ENCODE assay signal across 8 cellular contexts in genomic region chr11:61897387-61898246, GRCh38. TPM values are rescaled to one million over a fixed set of nuclear protein-coding genes. Genes with fewer than 3 reads are reported as not detected.
DNase-seq lines count a peak whose midpoint lies in the region; ATAC-seq and TF ChIP-seq lines count a peak whose summit lies in the region.

No MANE protein-coding gene starts in this region.

- H3K4me1 Mint-ChIP-seq in activated T-helper 2 cell treated with anti-CD3 and anti-CD28 coated beads, Interferon-gamma antibody, Interleukin-2, Interleukin-4, amounts not matched to agents 10 μg/mL and 5 μg/mL and 100 μg/mL, durations not matched to agents 14 hours and 24 hours and 36 hours (ENCODE audit: low read depth): peaks cover 5% of the 10 kb centered on the region

- TF ChIP-seq CTCF in RWPE2 (IDR thresholded peaks at IDR 0.05; ENCODE audit: poor library complexity, severe bottlenecking) (peak; percentile 69), foreskin fibroblast (IDR thresholded peaks at IDR 0.05; ENCODE audit: low read depth, low read length) (peak; percentile 87), testis (IDR thresholded peaks at IDR 0.05) (peak; percentile 85 to 89 (median 86))

- no peaks in the 10 kb centered on the region for H3K9me3 Mint-ChIP-seq in activated T-helper 2 cell treated with anti-CD3 and anti-CD28 coated beads, Interferon-gamma antibody, Interleukin-2, Interleukin-4, amounts not matched to agents 10 μg/mL and 5 μg/mL and 100 μg/mL, durations not matched to agents 14 hours and 24 hours and 36 hours

- intact Hi-C loops in activated T-helper 2 cell treated with anti-CD3 and anti-CD28 coated beads, Interferon-gamma antibody, Interleukin-2, Interleukin-4, amounts not matched to agents 10 μg/mL and 5 μg/mL and 100 μg/mL, durations not matched to agents 14 hours and 24 hours and 36 hours (cut with micrococcal nuclease): loop anchor here (1.0 to 2.0 kb wide), 3 partner anchors 26 to 211 kb away; no protein-coding TSS in a partner anchor
- intact Hi-C loops in testis (cut with DNase I; ENCODE audit: low total_unique reads): loop anchor here (2.0 kb wide), 1 partner anchor 49 kb away; no protein-coding TSS in a partner anchor

- TF ChIP-seq POLR2A in testis (IDR thresholded peaks at IDR 0.05): no peak

- peak; percentile 33; the same call in 1 of the 3 replicates for ATAC-seq in RWPE2 (ENCODE audit: low read depth)
- no peak for ATAC-seq in HG03469 (IDR thresholded peaks at IDR 0.05; ENCODE audit: unreplicated experiment)

- H3K27me3 ChIP-seq in RWPE2 (ENCODE audit: insufficient read depth, poor library complexity, severe bottlenecking) (no peaks in the 10 kb centered on the region), testis (no peaks in the 10 kb centered on the region)

- H3K4me1 ChIP-seq in RWPE2 (ENCODE audit: insufficient read depth, poor library complexity, severe bottlenecking) (no peaks in the 10 kb centered on the region), testis (peaks cover 28% of the 10 kb centered on the region)

- H3K36me3 Mint-ChIP-seq in activated T-helper 2 cell treated with anti-CD3 and anti-CD28 coated beads, Interferon-gamma antibody, Interleukin-2, Interleukin-4, amounts not matched to agents 10 μg/mL and 5 μg/mL and 100 μg/mL, durations not matched to agents 14 hours and 24 hours and 36 hours (ENCODE audit: low read depth): no peaks in the 10 kb centered on the region

- H3K9me3 ChIP-seq in RWPE2 (ENCODE audit: severe bottlenecking) (no peaks in the 10 kb centered on the region), testis (no peaks in the 10 kb centered on the region)

- no peaks in the 10 kb centered on the region for H3K27me3 Mint-ChIP-seq in activated T-helper 2 cell treated with anti-CD3 and anti-CD28 coated beads, Interferon-gamma antibody, Interleukin-2, Interleukin-4, amounts not matched to agents 10 μg/mL and 5 μg/mL and 100 μg/mL, durations not matched to agents 14 hours and 24 hours and 36 hours (ENCODE audit: low read depth)

- in situ Hi-C loops in KBM-7 (cut with MboI; ENCODE audit: low pct_unique_long_range_greater_than_20kb, low sequenced_read_pairs): loop anchor here (10.0 kb wide), 1 partner anchor 47 kb away; no protein-coding TSS in a partner anchor

- no peak overlapping the region for H3K4me3 Mint-ChIP-seq in activated T-helper 2 cell treated with anti-CD3 and anti-CD28 coated beads, Interferon-gamma antibody, Interleukin-2, Interleukin-4, amounts not matched to agents 10 μg/mL and 5 μg/mL and 100 μg/mL, durations not matched to agents 14 hours and 24 hours and 36 hours (ENCODE audit: low read depth)

- no peak overlapping the region for H3K27ac Mint-ChIP-seq in activated T-helper 2 cell treated with anti-CD3 and anti-CD28 coated beads, Interferon-gamma antibody, Interleukin-2, Interleukin-4, amounts not matched to agents 10 μg/mL and 5 μg/mL and 100 μg/mL, durations not matched to agents 14 hours and 24 hours and 36 hours

- H3K4me3 ChIP-seq in RWPE2 (ENCODE audit: severe bottlenecking) (no peak overlapping the region), foreskin fibroblast (ENCODE audit: low read depth in 1 of 2, low read length in 2 of 2) (no peak overlapping the region), testis (no peak overlapping the region)

- H3K36me3 ChIP-seq in RWPE2 (ENCODE audit: low read depth) (no peaks in the 10 kb centered on the region), testis (ENCODE audit: low read depth, missing control alignments) (no peaks in the 10 kb centered on the region)

- 71% methylated on average over 15 to 17 of the region's 17 CpGs for WGBS in testis, 2 donors

- H3K27ac ChIP-seq in RWPE2 (ENCODE audit: poor library complexity, severe bottlenecking) (no peak overlapping the region), testis (peak overlapping the region; percentile 14 to 62)

- peak; percentile 14 for DNase-seq in DMS114 treated with DMSO at 0.1 percent for 48 hours (lab: John Stamatoyannopoulos, UW; ENCODE audit: unreplicated experiment)
- peak; percentile 77 for DNase-seq in KBM-7
- no peak for DNase-seq in RWPE2 (ENCODE audit: low spot score)
- DNase-seq in activated T-helper 2 cell treated with anti-CD3 and anti-CD28 coated beads, Interferon-gamma antibody, Interleukin-2, Interleukin-4, amounts not matched to agents 10 μg/mL and 5 μg/mL and 100 μg/mL, durations not matched to agents 14 hours and 24 hours and 36 hours (ENCODE audit: low spot score): peak; percentile 64
- DNase-seq in foreskin fibroblast: peak; percentile 42 to 82
- peak; percentile 57 for DNase-seq in occipital lobe (lab: John Stamatoyannopoulos, UW)
- peak; percentile 82 for DNase-seq in testis

RNA-seq across cellular contexts. Expression of gene FADS3, which starts 6.3 kb away (rescaled TPM):
- 22.1 and 24.1 TPM in 2 replicates for total RNA-seq in activated T-helper 2 cell treated with anti-CD3 and anti-CD28 coated beads, Interferon-gamma antibody, Interleukin-2, Interleukin-4, amounts not matched to agents 10 μg/mL and 5 μg/mL and 100 μg/mL, durations not matched to agents 14 hours and 24 hours and 36 hours
- total RNA-seq in occipital lobe (34.0 TPM), testis (10 to 100 TPM; 50.6 to 88.5 TPM)
- polyA plus RNA-seq in testis (ENCODE audit: insufficient read depth, low read depth, low replicate concordance): 20.5 TPM

RNA-seq across cellular contexts. Expression of gene RAB3IL1, which starts 19.7 kb away (rescaled TPM):
- 0.09 TPM in 1 of 2 replicates, not detected in the other for total RNA-seq in activated T-helper 2 cell treated with anti-CD3 and anti-CD28 coated beads, Interferon-gamma antibody, Interleukin-2, Interleukin-4, amounts not matched to agents 10 μg/mL and 5 μg/mL and 100 μg/mL, durations not matched to agents 14 hours and 24 hours and 36 hours
- total RNA-seq in occipital lobe (2.3 TPM), testis (10 to 100 TPM; 57.7 to 65.8 TPM)
- 88.2 TPM for polyA plus RNA-seq in testis (ENCODE audit: insufficient read depth, low read depth, low replicate concordance)

RNA-seq across cellular contexts. Expression of gene BEST1, which starts 52.5 kb away (rescaled TPM):
- total RNA-seq in activated T-helper 2 cell treated with anti-CD3 and anti-CD28 coated beads, Interferon-gamma antibody, Interleukin-2, Interleukin-4, amounts not matched to agents 10 μg/mL and 5 μg/mL and 100 μg/mL, durations not matched to agents 14 hours and 24 hours and 36 hours: 0.09 TPM in 1 of 2 replicates, not detected in the other
- total RNA-seq in occipital lobe: 1.2 TPM
- 10 to 100 TPM; 21.0 to 33.4 TPM for total RNA-seq in testis
- 9.2 TPM for polyA plus RNA-seq in testis (ENCODE audit: insufficient read depth, low read depth, low replicate concordance)

Comparison
In these comparisons a context has a peak if more than half of its experiments do, and no peak if none do; other contexts are left out.
1. RNA of gene RAB3IL1, which starts 19.7 kb away (total RNA-seq): 57.7 to 65.8 TPM in testis; 2.3 TPM in occipital lobe (single experiment) and 0.09 TPM in activated T-helper 2 cell treated with anti-CD3 and anti-CD28 coated beads, Interferon-gamma antibody, Interleukin-2, Interleukin-4, amounts not matched to agents 10 μg/mL and 5 μg/mL and 100 μg/mL, durations not matched to agents 14 hours and 24 hours and 36 hours; every median in the first group is over 10 times any median in the second.
2. Peak in every context shown above with its lines, with median percentiles within 50 percentile points of each other: CTCF ChIP-seq.